Comparison of ENCODE assay signal across 8 cellular contexts in genomic region chr5:6765612-6766525, GRCh38. TPM values are rescaled to one million over a fixed set of nuclear protein-coding genes. Genes with fewer than 3 reads are reported as not detected.
A peak's percentile ranks its signal among the peaks of the same experiment; 100 is the strongest.
DNase-seq lines count a peak whose midpoint lies in the region; ATAC-seq and TF ChIP-seq lines count a peak whose summit lies in the region.

No MANE protein-coding gene starts in this region.

- intact Hi-C loops in Calu3 (cut with micrococcal nuclease; ENCODE audit: unreplicated experiment) = loop anchor here (1.0 to 5.0 kb wide), 3 partner anchors 56 to 981 kb away; no protein-coding TSS in a partner anchor

- CTCF ChIA-PET in Calu3 (lab: Charles Lee) = interaction anchor here (0.6 to 1.0 kb wide), 3 partner anchors 53 to 626 kb away, joined by 3 to 4 read pairs (median 3); no protein-coding TSS in a partner anchor

- H3K27ac ChIP-seq in HL-60 (replicated peaks) = peak overlapping the region; percentile 46
- peak overlapping the region; percentile 59 to 78 for H3K27ac ChIP-seq in mucosa of rectum (ENCODE audit: low read depth in 2 of 2, low read length in 2 of 2)

- H3K4me3 ChIP-seq in HL-60 (replicated peaks; ENCODE audit: insufficient read depth, low read length) = peak overlapping the region; percentile 9; the same call in 1 of the 2 replicates
- peak overlapping the region; percentile 15 for H3K4me3 ChIP-seq in epithelial cell of esophagus (ENCODE audit: low read length)
- H3K4me3 ChIP-seq in mucosa of rectum (ENCODE audit: low read length in 2 of 2) = peak overlapping the region; percentile 60 to 66

- peaks cover 8 to 11% of the 10 kb centered on the region in 2 donors for H3K4me1 ChIP-seq in mucosa of rectum (ENCODE audit: control insufficient read depth in 2 of 2, insufficient read depth in 2 of 2, low read length in 2 of 2)

- H3K36me3 ChIP-seq in mucosa of rectum (ENCODE audit: control insufficient read depth in 2 of 2, insufficient read depth in 2 of 2, low read length in 2 of 2) = no peaks in the 10 kb centered on the region

- H3K27me3 ChIP-seq in HL-60 (ENCODE audit: insufficient read depth, poor library complexity, severe bottlenecking) (no peaks in the 10 kb centered on the region), mucosa of rectum (ENCODE audit: control insufficient read depth in 2 of 2, insufficient read depth in 2 of 2, low read length in 2 of 2) (no peaks in the 10 kb centered on the region)

- DNase-seq in Calu3 (peak; percentile 91), HL-60 (ENCODE audit: low read depth in 1 of 2, low spot score in 1 of 2) (peak; percentile 70 to 89), NCI-H774 (lab: John Stamatoyannopoulos, UW) (peak; percentile 90), epithelial cell of esophagus (ENCODE audit: low read depth) (peak; percentile 91)
- DNase-seq in activated CD8-positive, alpha-beta memory T cell treated with anti-CD3 and anti-CD28 coated beads for 48 hours (ENCODE audit: low read depth in 2 of 3, low spot score in 2 of 3) = peak; percentile 23 to 56 (median 39)
- peak; percentile 40 for DNase-seq in stimulated activated CD8-positive, alpha-beta memory T cell treated with anti-CD3 and anti-CD28 coated beads, Interleukin-7, amount 100 ng/mL, for 24 hours (ENCODE audit: low read depth)

- H3K36me3 Mint-ChIP-seq in Calu3 (ENCODE audit: insufficient read depth, unreplicated experiment) = no peaks in the 10 kb centered on the region

- H3K27me3 Mint-ChIP-seq in Calu3 (ENCODE audit: unreplicated experiment) = no peaks in the 10 kb centered on the region

- peak overlapping the region; percentile 48 for H3K4me3 Mint-ChIP-seq in Calu3 (ENCODE audit: low read depth, unreplicated experiment)

- H3K9ac ChIP-seq in mucosa of rectum (ENCODE audit: low read depth in 1 of 2, low read length in 2 of 2) = peak overlapping the region in 1 of 2 donors; percentile 2

- H3K4me1 Mint-ChIP-seq in Calu3 (ENCODE audit: low read depth, unreplicated experiment) = peaks cover 20% of the 10 kb centered on the region

- TF ChIP-seq CTCF in Calu3 (IDR thresholded peaks at IDR 0.05; ENCODE audit: unreplicated experiment) (peak; percentile 88), HL-60 (IDR thresholded peaks at IDR 0.05; ENCODE audit: insufficient read depth, low read length) (peak; percentile 87), epithelial cell of esophagus (IDR thresholded peaks at IDR 0.05; ENCODE audit: insufficient read depth, low read depth, low read length, missing control alignments) (peak; percentile 89)

- H3K9me3 ChIP-seq in mucosa of rectum (ENCODE audit: control insufficient read depth in 2 of 2, low read length in 2 of 2) = no peaks in the 10 kb centered on the region

- BruUV-seq in Calu3 (replicated peaks; lab: Mats Ljungman, UMichigan) = no TSS peak

- no peaks in the 10 kb centered on the region for H3K9me3 Mint-ChIP-seq in Calu3 (ENCODE audit: low read depth, unreplicated experiment)

- peak overlapping the region; percentile 20 for H3K27ac Mint-ChIP-seq in Calu3 (ENCODE audit: unreplicated experiment)

- peak; percentile 86 for ATAC-seq in GM21360 (IDR thresholded peaks at IDR 0.05; ENCODE audit: unreplicated experiment)

RNA-seq across cellular contexts. Expression of gene TENT4A, which starts 52.6 kb away (rescaled TPM):
- total RNA-seq in Calu3 (2022) = 34.4 and 39.9 TPM in 2 replicates

Comparison
In these comparisons a context has a peak if more than half of its experiments do, and no peak if none do; other contexts are left out.
1. Peak in every context shown above with its lines: DNase-seq, ATAC-seq, H3K4me3 ChIP-seq and H3K27ac ChIP-seq.
2. DNase-seq: peak in every context shown above with its lines; median percentile 91 in Calu3; 91 in epithelial cell of esophagus; 90 in NCI-H774; 80 in HL-60; 40 in stimulated activated CD8-positive, alpha-beta memory T cell treated with anti-CD3 and anti-CD28 coated beads, Interleukin-7, amount 100 ng/mL, for 24 hours; 39 in activated CD8-positive, alpha-beta memory T cell treated with anti-CD3 and anti-CD28 coated beads for 48 hours.
3. H3K4me3 ChIP-seq: peak in every context shown above with its lines; median percentile 63 in mucosa of rectum; 15 in epithelial cell of esophagus; 9 in HL-60.